1 cellular context compared by ENCODE assay signal in genomic region chr20:8039048-8039447, GRCh38.
TF ChIP-seq lines count a peak whose summit lies in the region.

No MANE protein-coding gene starts in this region.

TF ChIP-seq in GM12878, 131 proteins besides CTCF, POLR2A, EP300 and RAD21 (continued from another document):
- TF ChIP-seq ZBTB40 (IDR thresholded peaks at IDR 0.05; ENCODE audit: borderline replicate concordance) (no peak), SMARCA5 (IDR thresholded peaks at IDR 0.05) (no peak), E2F4 (IDR thresholded peaks at IDR 0.05; ENCODE audit: low read depth, low read length) (no peak), CHD4 (IDR thresholded peaks at IDR 0.05) (no peak), TCF3 (IDR thresholded peaks at IDR 0.05; ENCODE audit: borderline replicate concordance, insufficient read depth, low read depth, low read length) (no peak), ZZZ3 (IDR thresholded peaks at IDR 0.05; ENCODE audit: control insufficient read depth, insufficient read length, low read depth) (no peak), NRF1 (conservative IDR thresholded peaks at IDR 0.05; ENCODE audit: low read depth, low read length) (no peak), POLR2AphosphoS2 (IDR thresholded peaks at IDR 0.05; ENCODE audit: low read depth, low read length) (no peak), ZNF687 (IDR thresholded peaks at IDR 0.05) (no peak), FOS (IDR thresholded peaks at IDR 0.05; ENCODE audit: borderline replicate concordance, extremely low read depth, insufficient read length) (no peak), MEF2A (IDR thresholded peaks at IDR 0.05; ENCODE audit: insufficient read depth, low read depth, low read length) (no peak)
